Comparison of ENCODE assay signal across 8 cellular contexts in genomic region chr17:55770220-55770870, GRCh38. TPM values are rescaled to one million over a fixed set of nuclear protein-coding genes. Genes with fewer than 3 reads are reported as not detected.
DNase-seq lines count a peak whose midpoint lies in the region; ATAC-seq, FAIRE-seq and TF ChIP-seq lines count a peak whose summit lies in the region.

No MANE protein-coding gene starts in this region.

- H3K36me3 Mint-ChIP-seq in chondrocyte (ENCODE audit: low read depth), result peaks cover 22% of the 10 kb centered on the region

- FAIRE-seq in GM19239 (lab: Jason Lieb, UNC), result no peak

- H3K4me1 Mint-ChIP-seq in chondrocyte (ENCODE audit: low read depth), result peaks cover 8% of the 10 kb centered on the region

- ATAC-seq in HG02852 (IDR thresholded peaks at IDR 0.05; ENCODE audit: unreplicated experiment), result no peak
- no peak for ATAC-seq in HG02840 (IDR thresholded peaks at IDR 0.05; ENCODE audit: low FRiP score, unreplicated experiment)
- no peak for ATAC-seq in HG02678 (IDR thresholded peaks at IDR 0.05; ENCODE audit: unreplicated experiment)

- H3K4me3 Mint-ChIP-seq in chondrocyte (ENCODE audit: unreplicated experiment), result no peak overlapping the region

- no peaks in the 10 kb centered on the region for H3K27me3 Mint-ChIP-seq in chondrocyte (ENCODE audit: low read depth)

- no peak overlapping the region for H3K27ac Mint-ChIP-seq in chondrocyte (ENCODE audit: unreplicated experiment)

- DNase-seq in AG08395 (ENCODE audit: low spot score) (peak; percentile 77), GM19239 (ENCODE audit: insufficient read length, low spot score) (peak; percentile 16), NCI-H524 treated with DMSO at 0.1 percent for 48 hours (lab: John Stamatoyannopoulos, UW) (peak; percentile 24), chondrocyte (ENCODE audit: low spot score) (no peak), lung microvascular endothelial cell (ENCODE audit: low read depth in 2 of 2) (peak; percentile 64 to 72)

- peak; percentile 89 for TF ChIP-seq CTCF in chondrocyte (IDR thresholded peaks at IDR 0.05)

- no peaks in the 10 kb centered on the region for H3K9me3 Mint-ChIP-seq in chondrocyte (ENCODE audit: low read depth)

RNA-seq across cellular contexts. Expression of gene PCTP, which starts 19.5 kb away (rescaled TPM):
- total RNA-seq in chondrocyte (6.6 to 8.8 TPM (median 8.2 TPM) in 3 replicates), lung microvascular endothelial cell (21.6 and 25.2 TPM in 2 replicates)

RNA-seq across cellular contexts. Expression of gene TMEM100, which starts 47.7 kb away (rescaled TPM):
- 4.7 to 7.5 TPM (median 5.3 TPM) in 3 replicates for total RNA-seq in chondrocyte
- 1.7 and 25.4 TPM in 2 replicates for total RNA-seq in lung microvascular endothelial cell
